22 cellular contexts compared by ENCODE assay signal in the genomic region with DNA sequence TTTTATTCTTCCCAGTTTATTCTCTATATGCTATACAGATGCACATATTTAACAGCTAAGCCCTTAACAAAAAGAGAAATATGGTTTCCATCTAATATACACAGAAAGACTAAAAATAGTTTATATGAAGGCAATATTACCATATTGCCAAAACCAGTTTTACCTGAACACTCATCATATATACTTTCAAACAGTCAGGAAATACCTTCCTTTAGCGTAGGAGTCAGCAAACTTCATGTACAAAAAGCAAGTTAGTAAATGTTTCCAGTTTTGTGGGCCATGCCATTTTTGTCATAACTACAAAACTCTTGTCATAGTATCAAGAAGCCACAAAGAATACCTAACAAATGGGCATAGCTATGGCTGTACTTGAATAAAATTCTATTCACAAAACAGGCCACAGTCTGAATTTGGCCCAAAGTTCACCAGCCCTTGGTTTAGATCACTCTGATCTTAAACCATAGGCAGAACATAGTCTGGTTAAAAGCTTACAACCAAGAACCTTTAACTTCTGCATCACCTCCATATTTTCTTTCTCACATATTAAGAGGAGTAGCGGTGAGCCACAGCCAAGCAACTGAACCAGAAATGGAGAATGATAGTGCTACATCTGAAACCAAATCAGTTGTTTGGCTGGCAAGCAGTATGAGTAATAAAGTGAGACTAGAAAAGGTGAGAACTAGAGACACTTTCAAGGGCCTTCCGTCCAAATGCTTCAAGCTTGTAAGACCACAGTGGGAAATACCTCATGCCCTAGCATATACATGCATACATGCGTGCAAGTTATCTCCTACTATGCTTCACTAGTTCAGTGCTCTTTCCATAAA.
DNase-seq lines count a peak whose midpoint lies in the region; ATAC-seq and TF ChIP-seq lines count a peak whose summit lies in the region.
"Had no signal": no experiment of that assay in that cellular context is flagged by ENCODE, and none has a peak within 500 bp of the region (broad histone marks: within the 10 kb centered on the region; RNA-seq: fewer than 3 reads in every experiment).

No MANE protein-coding gene starts in this region.

- TF ChIP-seq CTCF in PC-3 (conservative IDR thresholded peaks at IDR 0.05; ENCODE audit: low read depth, low read length) = no peak
- no peak for TF ChIP-seq CTCF in smooth muscle cell (IDR thresholded peaks at IDR 0.05; ENCODE audit: borderline replicate concordance, insufficient read depth, poor library complexity, severe bottlenecking)

- no TSS peak for BruUV-seq in PC-3 (replicated peaks; lab: Mats Ljungman, UMichigan)

- no peaks in the 10 kb centered on the region for H3K9me3 Mint-ChIP-seq in activated T-cell treated with anti-CD3 and anti-CD28 coated beads, Interleukin-2, amount 50 U/mL, for 4 hours

- H3K27me3 ChIP-seq in PC-3 (ENCODE audit: low read length) (no peaks in the 10 kb centered on the region), smooth muscle cell (ENCODE audit: low read depth) (no peaks in the 10 kb centered on the region)
- H3K27me3 ChIP-seq: body of pancreas, SJSA1, tibial nerve had no signal

- POLR2A ChIA-PET in PC-3 (lab: Charles Lee; ENCODE audit: unreplicated experiment) = no interaction called here

- H3K9ac ChIP-seq in PC-3 (ENCODE audit: low read length) (no peak overlapping the region), smooth muscle cell (ENCODE audit: low read depth) (no peak overlapping the region)

- H3K9me3 ChIP-seq in PC-3 (ENCODE audit: low read length) = no peaks in the 10 kb centered on the region
- H3K9me3 ChIP-seq in smooth muscle cell (replicated peaks; ENCODE audit: low read depth) = no peaks in the 10 kb centered on the region
- H3K9me3 ChIP-seq: A549, body of pancreas, left ventricle myocardium inferior, SJSA1, tibial nerve had no signal

- H3F3A ChIP-seq in PC-3 (ENCODE audit: low read length, unreplicated experiment) (no peaks in the 10 kb centered on the region), smooth muscle cell (ENCODE audit: low read depth) (no peaks in the 10 kb centered on the region)

- WGBS in smooth muscle cell (ENCODE audit: low lambda C conversion rate) = 92% methylated on average over 4 of the region's 4 CpGs

- TF ChIP-seq POLR2A in erythroblast (IDR thresholded peaks at IDR 0.05; ENCODE audit: low read length) = no peak

- H3K36me3 Mint-ChIP-seq in activated T-cell treated with anti-CD3 and anti-CD28 coated beads, Interleukin-2, amount 50 U/mL, for 4 hours (ENCODE audit: insufficient read depth) = no peaks in the 10 kb centered on the region

- no peak overlapping the region for H3K4me2 ChIP-seq in PC-3 (ENCODE audit: low read length)
- H3K4me2 ChIP-seq in smooth muscle cell = no peak overlapping the region
- H3K4me2 ChIP-seq: A549 had no signal

- H3K4me1 Mint-ChIP-seq in activated T-cell treated with anti-CD3 and anti-CD28 coated beads, Interleukin-2, amount 50 U/mL, for 4 hours (ENCODE audit: low read depth) = peaks cover 2% of the 10 kb centered on the region

- H2AFZ ChIP-seq in PC-3 (ENCODE audit: low read length) = no peak overlapping the region
- H2AFZ ChIP-seq in smooth muscle cell (ENCODE audit: low read depth) = no peak overlapping the region

- H3K4me3 ChIP-seq in PC-3 (ENCODE audit: low read length) (no peak overlapping the region), smooth muscle cell (no peak overlapping the region)
- H3K4me3 ChIP-seq: A549, body of pancreas, left ventricle myocardium inferior, SJSA1, tibial nerve had no signal

- ATAC-seq in activated T-cell treated with anti-CD3 and anti-CD28 coated beads, Interleukin-2, amount 50 U/mL, for 4 hours = peak; percentile 53 to 71
- ATAC-seq in GM19452 (IDR thresholded peaks at IDR 0.05; ENCODE audit: unreplicated experiment) = peak; percentile 56
- ATAC-seq in PC-3 = no peak
- ATAC-seq: A549, body of pancreas had no signal

- no peak for DNase-seq in activated T-cell treated with anti-CD3 and anti-CD28 coated beads, Interleukin-2, amount 50 U/mL, for 4 hours
- no peak for DNase-seq in activated T-cell treated with anti-CD3 and anti-CD28 coated beads, Interleukin-2, amount 50 U/mL, for 48 hours
- DNase-seq in PC-3 (peak; percentile 9), smooth muscle cell (lab: John Stamatoyannopoulos, UW; ENCODE audit: unreplicated experiment) (no peak), activated gamma-delta T cell treated with Interleukin-2 at 50 U/mL for 16 hours (no peak), SKM-1 (lab: John Stamatoyannopoulos, UW; ENCODE audit: unreplicated experiment) (no peak), erythroblast (lab: John Stamatoyannopoulos, UW) (no peak)
- DNase-seq: activated CD4-positive, CD25-positive, alpha-beta regulatory T cell; activated CD8-positive, alpha-beta memory T cell treated with anti-CD3 and anti-CD28 coated beads, Interleukin-2, amount 50 U/mL, for 4 hours; activated naive CD4-positive, alpha-beta T cell treated with anti-CD3 and anti-CD28 coated beads, Interleukin-2, amount 50 U/mL, for 16 hours; body of pancreas; C1 segment of cervical spinal cord; dermis blood vessel endothelial cell; GDM1; left ventricle myocardium inferior; NCI-H146; NCI-H774; stimulated activated naive CD4-positive, alpha-beta T cell had no signal

- H3K36me3 ChIP-seq in PC-3 (ENCODE audit: low read depth, low read length) = no peaks in the 10 kb centered on the region
- no peaks in the 10 kb centered on the region for H3K36me3 ChIP-seq in smooth muscle cell (ENCODE audit: low read depth)
- H3K36me3 ChIP-seq: left ventricle myocardium inferior, SJSA1, tibial nerve had no signal

- no peaks in the 10 kb centered on the region for H3K9me2 ChIP-seq in PC-3 (replicated peaks; ENCODE audit: low read length)

- intact Hi-C loops in PC-3 (cut with micrococcal nuclease) = no loop called here

- no peaks in the 10 kb centered on the region for H3K27me3 Mint-ChIP-seq in activated T-cell treated with anti-CD3 and anti-CD28 coated beads, Interleukin-2, amount 50 U/mL, for 4 hours (ENCODE audit: low read depth)

- H3K27ac ChIP-seq in PC-3 (ENCODE audit: low read length) (no peak overlapping the region), smooth muscle cell (ENCODE audit: low read depth) (peak overlapping the region; percentile 55)
- H3K27ac ChIP-seq: A549, body of pancreas, left ventricle myocardium inferior, SJSA1, tibial nerve had no signal

- H4K20me1 ChIP-seq in PC-3 (ENCODE audit: low read length) = no peaks in the 10 kb centered on the region
- peaks cover 10% of the 10 kb centered on the region for H4K20me1 ChIP-seq in smooth muscle cell (ENCODE audit: low read depth)

- peaks cover 41% of the 10 kb centered on the region; the same call in 1 of the 2 replicates for H3K79me2 ChIP-seq in PC-3 (ENCODE audit: low read length)
- peaks cover 28% of the 10 kb centered on the region for H3K79me2 ChIP-seq in smooth muscle cell (ENCODE audit: low read depth)

- H3K4me3 Mint-ChIP-seq in activated T-cell treated with anti-CD3 and anti-CD28 coated beads, Interleukin-2, amount 50 U/mL, for 4 hours = no peak overlapping the region

- H3K4me1 ChIP-seq in PC-3 (ENCODE audit: insufficient read depth, low read length) (peaks cover 10% of the 10 kb centered on the region), smooth muscle cell (ENCODE audit: low read depth) (no peaks in the 10 kb centered on the region)
- H3K4me1 ChIP-seq: A549, body of pancreas, SJSA1, tibial nerve had no signal

- CTCF ChIA-PET in PC-3 (lab: Charles Lee) = interaction anchor here (0.6 kb wide), 1 partner anchor 213 kb away, joined by 3 read pairs; no protein-coding TSS in a partner anchor
